In the genomic region with DNA sequence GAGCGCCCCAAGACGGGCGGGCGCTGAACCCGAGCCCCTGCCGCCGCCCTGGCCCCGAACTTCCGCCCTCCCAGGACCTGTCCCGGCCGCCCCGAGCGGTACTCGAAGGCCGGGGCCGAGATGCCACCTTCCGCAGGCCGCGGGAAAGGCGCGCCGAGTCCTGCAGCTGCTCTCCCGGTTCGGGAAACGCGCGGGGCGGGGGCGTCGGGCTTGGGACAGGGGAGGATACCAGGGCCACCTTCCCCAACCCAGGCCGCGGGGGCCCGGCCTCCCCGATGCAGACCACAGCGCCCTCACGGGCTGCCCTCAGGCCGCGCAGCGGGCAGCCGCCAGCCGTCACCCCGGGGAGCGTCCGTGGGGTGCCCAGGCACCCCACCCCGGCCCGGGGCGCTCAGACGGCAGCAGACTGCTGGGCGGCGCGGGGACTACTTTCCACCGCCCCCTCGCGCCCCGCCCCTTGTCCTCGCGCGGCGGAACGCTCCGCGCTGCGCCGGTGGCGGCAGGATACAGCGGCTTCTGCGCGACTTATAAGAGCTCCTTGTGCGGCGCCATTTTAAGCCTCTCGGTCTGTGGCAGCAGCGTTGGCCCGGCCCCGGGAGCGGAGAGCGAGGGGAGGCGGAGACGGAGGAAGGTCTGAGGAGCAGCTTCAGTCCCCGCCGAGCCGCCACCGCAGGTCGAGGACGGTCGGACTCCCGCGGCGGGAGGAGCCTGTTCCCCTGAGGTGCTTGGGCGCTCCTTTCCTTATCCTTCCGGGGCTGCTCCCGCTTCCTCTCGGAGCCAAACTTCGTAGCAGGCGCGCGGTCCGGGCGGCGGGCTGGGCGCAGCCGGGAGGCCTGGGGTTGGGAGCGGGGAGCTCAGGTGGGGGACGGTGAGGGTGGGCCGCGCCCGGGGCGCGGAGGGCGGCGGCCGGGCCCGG, we compare ENCODE assay signal across 1 cellular context.
TF ChIP-seq lines count a peak whose summit lies in the region.

A gene (plus strand): TSS at position 556 of the 916 bp plus-strand sequence. CDS start 24,564 bp downstream, outside the sequence.

TF ChIP-seq in K562, 482 proteins besides CTCF, POLR2A, EP300 and RAD21 (continued from another document and continues in another):
- TF ChIP-seq MEF2A (IDR thresholded peaks at IDR 0.05; ENCODE audit: control insufficient read depth, low read depth, low read length) (peak; percentile 41; the same call in 1 of the 2 replicates), ZNF165 (CRISPR knock-in tag; IDR thresholded peaks at IDR 0.05; ENCODE audit: borderline replicate concordance) (no peak), ZNF217 (CRISPR knock-in tag; IDR thresholded peaks at IDR 0.05) (no peak), SPI1 (IDR thresholded peaks at IDR 0.05; ENCODE audit: borderline replicate concordance, low read depth, low read length) (no peak), ZNF668 (CRISPR knock-in tag; IDR thresholded peaks at IDR 0.05) (peak; percentile 66; the same call in 1 of the 2 replicates), ZNF584 (CRISPR knock-in tag; IDR thresholded peaks at IDR 0.05; ENCODE audit: low read depth) (0 out of 2 replicates have a peak, but pooled peaks have one; percentile 33), RBM25 (IDR thresholded peaks at IDR 0.05; ENCODE audit: low read depth, low read length, severe bottlenecking) (no peak), NONO (IDR thresholded peaks at IDR 0.05; ENCODE audit: low read depth in 2 of 2, low read length in 1 of 2) (peak; percentile 90 to 95), POU5F1 (IDR thresholded peaks at IDR 0.05; ENCODE audit: borderline replicate concordance, low read depth, low read length, partially characterized antibody) (no peak), KDM2B (CRISPR knock-in tag; IDR thresholded peaks at IDR 0.05) (peak; percentile 93), CBFB (CRISPR knock-in tag; IDR thresholded peaks at IDR 0.05) (no peak), FIP1L1 (IDR thresholded peaks at IDR 0.05; ENCODE audit: low read depth, low read length, poor library complexity, severe bottlenecking) (peak; percentile 99), ZNF232 (CRISPR knock-in tag; IDR thresholded peaks at IDR 0.05) (peak; percentile 18; the same call in 1 of the 2 replicates), NR1H2 (CRISPR knock-in tag; IDR thresholded peaks at IDR 0.05) (no peak), RB1 (IDR thresholded peaks at IDR 0.05; ENCODE audit: low read depth) (peak; percentile 99), PRMT5 (CRISPR knock-in tag; IDR thresholded peaks at IDR 0.05) (no peak), CBX5 (IDR thresholded peaks at IDR 0.05; ENCODE audit: borderline replicate concordance, low read depth) (no peak; the same call in 1 of the 2 replicates), YBX1 (IDR thresholded peaks at IDR 0.05) (no peak), CHD1 (IDR thresholded peaks at IDR 0.05; ENCODE audit: low read length) (peak; percentile 85), LARP7 (IDR thresholded peaks at IDR 0.05) (no peak; the same call in 1 of the 2 replicates), MYNN (IDR thresholded peaks at IDR 0.05) (peak; percentile 73; the same call in 1 of the 2 replicates), MYNN (CRISPR knock-in tag; IDR thresholded peaks at IDR 0.05) (no peak), ZFP36 (IDR thresholded peaks at IDR 0.05; ENCODE audit: low read depth, low read length, partially characterized antibody) (no peak), ZFPM2 (CRISPR knock-in tag; IDR thresholded peaks at IDR 0.05) (0 out of 2 replicates have a peak, but pooled peaks have one; percentile 42), TOE1 (IDR thresholded peaks at IDR 0.05; ENCODE audit: borderline replicate concordance) (peak; percentile 71), TOE1 (CRISPR knock-in tag; IDR thresholded peaks at IDR 0.05; ENCODE audit: borderline replicate concordance, low read depth) (no peak; the same call in 1 of the 2 replicates), LCOR (CRISPR knock-in tag; IDR thresholded peaks at IDR 0.05) (peak; percentile 76; the same call in 1 of the 2 replicates), THRAP3 (IDR thresholded peaks at IDR 0.05; ENCODE audit: borderline replicate concordance) (no peak), MBD2 (IDR thresholded peaks at IDR 0.05; ENCODE audit: borderline replicate concordance, low read depth) (peak; percentile 89), MEIS2 (IDR thresholded peaks at IDR 0.05; ENCODE audit: partially characterized antibody) (no peak), SAFB (IDR thresholded peaks at IDR 0.05; ENCODE audit: borderline replicate concordance, low read depth, low read length) (peak; percentile 23; the same call in 1 of the 2 replicates)
- TF ChIP-seq, protein P1, sequence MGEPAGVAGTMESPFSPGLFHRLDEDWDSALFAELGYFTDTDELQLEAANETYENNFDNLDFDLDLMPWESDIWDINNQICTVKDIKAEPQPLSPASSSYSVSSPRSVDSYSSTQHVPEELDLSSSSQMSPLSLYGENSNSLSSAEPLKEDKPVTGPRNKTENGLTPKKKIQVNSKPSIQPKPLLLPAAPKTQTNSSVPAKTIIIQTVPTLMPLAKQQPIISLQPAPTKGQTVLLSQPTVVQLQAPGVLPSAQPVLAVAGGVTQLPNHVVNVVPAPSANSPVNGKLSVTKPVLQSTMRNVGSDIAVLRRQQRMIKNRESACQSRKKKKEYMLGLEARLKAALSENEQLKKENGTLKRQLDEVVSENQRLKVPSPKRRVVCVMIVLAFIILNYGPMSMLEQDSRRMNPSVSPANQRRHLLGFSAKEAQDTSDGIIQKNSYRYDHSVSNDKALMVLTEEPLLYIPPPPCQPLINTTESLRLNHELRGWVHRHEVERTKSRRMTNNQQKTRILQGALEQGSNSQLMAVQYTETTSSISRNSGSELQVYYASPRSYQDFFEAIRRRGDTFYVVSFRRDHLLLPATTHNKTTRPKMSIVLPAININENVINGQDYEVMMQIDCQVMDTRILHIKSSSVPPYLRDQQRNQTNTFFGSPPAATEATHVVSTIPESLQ (CRISPR knock-in tag; IDR thresholded peaks at IDR 0.05) = no peak
- TF ChIP-seq, protein P2, sequence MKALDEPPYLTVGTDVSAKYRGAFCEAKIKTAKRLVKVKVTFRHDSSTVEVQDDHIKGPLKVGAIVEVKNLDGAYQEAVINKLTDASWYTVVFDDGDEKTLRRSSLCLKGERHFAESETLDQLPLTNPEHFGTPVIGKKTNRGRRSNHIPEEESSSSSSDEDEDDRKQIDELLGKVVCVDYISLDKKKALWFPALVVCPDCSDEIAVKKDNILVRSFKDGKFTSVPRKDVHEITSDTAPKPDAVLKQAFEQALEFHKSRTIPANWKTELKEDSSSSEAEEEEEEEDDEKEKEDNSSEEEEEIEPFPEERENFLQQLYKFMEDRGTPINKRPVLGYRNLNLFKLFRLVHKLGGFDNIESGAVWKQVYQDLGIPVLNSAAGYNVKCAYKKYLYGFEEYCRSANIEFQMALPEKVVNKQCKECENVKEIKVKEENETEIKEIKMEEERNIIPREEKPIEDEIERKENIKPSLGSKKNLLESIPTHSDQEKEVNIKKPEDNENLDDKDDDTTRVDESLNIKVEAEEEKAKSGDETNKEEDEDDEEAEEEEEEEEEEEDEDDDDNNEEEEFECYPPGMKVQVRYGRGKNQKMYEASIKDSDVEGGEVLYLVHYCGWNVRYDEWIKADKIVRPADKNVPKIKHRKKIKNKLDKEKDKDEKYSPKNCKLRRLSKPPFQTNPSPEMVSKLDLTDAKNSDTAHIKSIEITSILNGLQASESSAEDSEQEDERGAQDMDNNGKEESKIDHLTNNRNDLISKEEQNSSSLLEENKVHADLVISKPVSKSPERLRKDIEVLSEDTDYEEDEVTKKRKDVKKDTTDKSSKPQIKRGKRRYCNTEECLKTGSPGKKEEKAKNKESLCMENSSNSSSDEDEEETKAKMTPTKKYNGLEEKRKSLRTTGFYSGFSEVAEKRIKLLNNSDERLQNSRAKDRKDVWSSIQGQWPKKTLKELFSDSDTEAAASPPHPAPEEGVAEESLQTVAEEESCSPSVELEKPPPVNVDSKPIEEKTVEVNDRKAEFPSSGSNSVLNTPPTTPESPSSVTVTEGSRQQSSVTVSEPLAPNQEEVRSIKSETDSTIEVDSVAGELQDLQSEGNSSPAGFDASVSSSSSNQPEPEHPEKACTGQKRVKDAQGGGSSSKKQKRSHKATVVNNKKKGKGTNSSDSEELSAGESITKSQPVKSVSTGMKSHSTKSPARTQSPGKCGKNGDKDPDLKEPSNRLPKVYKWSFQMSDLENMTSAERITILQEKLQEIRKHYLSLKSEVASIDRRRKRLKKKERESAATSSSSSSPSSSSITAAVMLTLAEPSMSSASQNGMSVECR (CRISPR knock-in tag; IDR thresholded peaks at IDR 0.05) = peak; percentile 91
- TF ChIP-seq, protein P3, sequence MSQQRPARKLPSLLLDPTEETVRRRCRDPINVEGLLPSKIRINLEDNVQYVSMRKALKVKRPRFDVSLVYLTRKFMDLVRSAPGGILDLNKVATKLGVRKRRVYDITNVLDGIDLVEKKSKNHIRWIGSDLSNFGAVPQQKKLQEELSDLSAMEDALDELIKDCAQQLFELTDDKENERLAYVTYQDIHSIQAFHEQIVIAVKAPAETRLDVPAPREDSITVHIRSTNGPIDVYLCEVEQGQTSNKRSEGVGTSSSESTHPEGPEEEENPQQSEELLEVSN (IDR thresholded peaks at IDR 0.05; ENCODE audit: borderline replicate concordance in 1 of 2, extremely low read depth in 1 of 2, insufficient read depth in 1 of 2, insufficient read length in 1 of 2, low read depth in 1 of 2, low read length in 1 of 2, poor library complexity in 1 of 2, severe bottlenecking in 1 of 2) = peak; percentile 57 to 64
- TF ChIP-seq, protein P4, sequence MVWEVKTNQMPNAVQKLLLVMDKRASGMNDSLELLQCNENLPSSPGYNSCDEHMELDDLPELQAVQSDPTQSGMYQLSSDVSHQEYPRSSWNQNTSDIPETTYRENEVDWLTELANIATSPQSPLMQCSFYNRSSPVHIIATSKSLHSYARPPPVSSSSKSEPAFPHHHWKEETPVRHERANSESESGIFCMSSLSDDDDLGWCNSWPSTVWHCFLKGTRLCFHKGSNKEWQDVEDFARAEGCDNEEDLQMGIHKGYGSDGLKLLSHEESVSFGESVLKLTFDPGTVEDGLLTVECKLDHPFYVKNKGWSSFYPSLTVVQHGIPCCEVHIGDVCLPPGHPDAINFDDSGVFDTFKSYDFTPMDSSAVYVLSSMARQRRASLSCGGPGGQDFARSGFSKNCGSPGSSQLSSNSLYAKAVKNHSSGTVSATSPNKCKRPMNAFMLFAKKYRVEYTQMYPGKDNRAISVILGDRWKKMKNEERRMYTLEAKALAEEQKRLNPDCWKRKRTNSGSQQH (CRISPR knock-in tag; IDR thresholded peaks at IDR 0.05) = peak; percentile 93
- TF ChIP-seq, protein P5, sequence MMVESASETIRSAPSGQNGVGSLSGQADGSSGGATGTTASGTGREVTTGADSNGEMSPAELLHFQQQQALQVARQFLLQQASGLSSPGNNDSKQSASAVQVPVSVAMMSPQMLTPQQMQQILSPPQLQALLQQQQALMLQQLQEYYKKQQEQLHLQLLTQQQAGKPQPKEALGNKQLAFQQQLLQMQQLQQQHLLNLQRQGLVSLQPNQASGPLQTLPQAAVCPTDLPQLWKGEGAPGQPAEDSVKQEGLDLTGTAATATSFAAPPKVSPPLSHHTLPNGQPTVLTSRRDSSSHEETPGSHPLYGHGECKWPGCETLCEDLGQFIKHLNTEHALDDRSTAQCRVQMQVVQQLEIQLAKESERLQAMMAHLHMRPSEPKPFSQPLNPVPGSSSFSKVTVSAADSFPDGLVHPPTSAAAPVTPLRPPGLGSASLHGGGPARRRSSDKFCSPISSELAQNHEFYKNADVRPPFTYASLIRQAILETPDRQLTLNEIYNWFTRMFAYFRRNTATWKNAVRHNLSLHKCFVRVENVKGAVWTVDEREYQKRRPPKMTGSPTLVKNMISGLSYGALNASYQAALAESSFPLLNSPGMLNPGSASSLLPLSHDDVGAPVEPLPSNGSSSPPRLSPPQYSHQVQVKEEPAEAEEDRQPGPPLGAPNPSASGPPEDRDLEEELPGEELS (CRISPR knock-in tag; IDR thresholded peaks at IDR 0.05; ENCODE audit: borderline replicate concordance) = peak; percentile 51; the same call in 1 of the 2 replicates
- TF ChIP-seq, protein P6, sequence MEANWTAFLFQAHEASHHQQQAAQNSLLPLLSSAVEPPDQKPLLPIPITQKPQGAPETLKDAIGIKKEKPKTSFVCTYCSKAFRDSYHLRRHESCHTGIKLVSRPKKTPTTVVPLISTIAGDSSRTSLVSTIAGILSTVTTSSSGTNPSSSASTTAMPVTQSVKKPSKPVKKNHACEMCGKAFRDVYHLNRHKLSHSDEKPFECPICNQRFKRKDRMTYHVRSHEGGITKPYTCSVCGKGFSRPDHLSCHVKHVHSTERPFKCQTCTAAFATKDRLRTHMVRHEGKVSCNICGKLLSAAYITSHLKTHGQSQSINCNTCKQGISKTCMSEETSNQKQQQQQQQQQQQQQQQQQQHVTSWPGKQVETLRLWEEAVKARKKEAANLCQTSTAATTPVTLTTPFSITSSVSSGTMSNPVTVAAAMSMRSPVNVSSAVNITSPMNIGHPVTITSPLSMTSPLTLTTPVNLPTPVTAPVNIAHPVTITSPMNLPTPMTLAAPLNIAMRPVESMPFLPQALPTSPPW (CRISPR knock-in tag; IDR thresholded peaks at IDR 0.05) = peak; percentile 99
- TF ChIP-seq, protein P7, sequence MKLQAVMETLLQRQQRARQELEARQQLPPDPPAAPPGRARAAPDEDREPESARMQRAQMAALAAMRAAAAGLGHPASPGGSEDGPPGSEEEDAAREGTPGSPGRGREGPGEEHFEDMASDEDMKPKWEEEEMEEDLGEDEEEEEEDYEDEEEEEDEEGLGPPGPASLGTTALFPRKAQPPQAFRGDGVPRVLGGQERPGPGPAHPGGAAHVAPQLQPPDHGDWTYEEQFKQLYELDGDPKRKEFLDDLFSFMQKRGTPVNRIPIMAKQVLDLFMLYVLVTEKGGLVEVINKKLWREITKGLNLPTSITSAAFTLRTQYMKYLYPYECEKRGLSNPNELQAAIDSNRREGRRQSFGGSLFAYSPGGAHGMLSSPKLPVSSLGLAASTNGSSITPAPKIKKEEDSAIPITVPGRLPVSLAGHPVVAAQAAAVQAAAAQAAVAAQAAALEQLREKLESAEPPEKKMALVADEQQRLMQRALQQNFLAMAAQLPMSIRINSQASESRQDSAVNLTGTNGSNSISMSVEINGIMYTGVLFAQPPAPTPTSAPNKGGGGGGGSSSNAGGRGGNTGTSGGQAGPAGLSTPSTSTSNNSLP (IDR thresholded peaks at IDR 0.05; ENCODE audit: borderline replicate concordance, low read depth, low read length) = 0 out of 2 replicates have a peak, but pooled peaks have one; percentile 14
- TF ChIP-seq, protein P8, sequence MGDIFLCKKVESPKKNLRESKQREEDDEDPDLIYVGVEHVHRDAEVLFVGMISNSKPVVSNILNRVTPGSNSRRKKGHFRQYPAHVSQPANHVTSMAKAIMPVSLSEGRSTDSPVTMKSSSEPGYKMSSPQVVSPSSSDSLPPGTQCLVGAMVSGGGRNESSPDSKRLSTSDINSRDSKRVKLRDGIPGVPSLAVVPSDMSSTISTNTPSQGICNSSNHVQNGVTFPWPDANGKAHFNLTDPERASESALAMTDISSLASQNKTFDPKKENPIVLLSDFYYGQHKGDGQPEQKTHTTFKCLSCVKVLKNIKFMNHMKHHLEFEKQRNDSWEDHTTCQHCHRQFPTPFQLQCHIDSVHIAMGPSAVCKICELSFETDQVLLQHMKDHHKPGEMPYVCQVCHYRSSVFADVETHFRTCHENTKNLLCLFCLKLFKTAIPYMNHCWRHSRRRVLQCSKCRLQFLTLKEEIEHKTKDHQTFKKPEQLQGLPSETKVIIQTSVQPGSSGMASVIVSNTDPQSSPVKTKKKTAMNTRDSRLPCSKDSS (IDR thresholded peaks at IDR 0.05; ENCODE audit: low read depth, partially characterized antibody) = no peak
- TF ChIP-seq, protein P9, sequence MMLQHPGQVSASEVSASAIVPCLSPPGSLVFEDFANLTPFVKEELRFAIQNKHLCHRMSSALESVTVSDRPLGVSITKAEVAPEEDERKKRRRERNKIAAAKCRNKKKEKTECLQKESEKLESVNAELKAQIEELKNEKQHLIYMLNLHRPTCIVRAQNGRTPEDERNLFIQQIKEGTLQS (IDR thresholded peaks at IDR 0.05) = no peak
- TF ChIP-seq, protein P9 (CRISPR knock-in tag; conservative IDR thresholded peaks at IDR 0.05) = 0 out of 2 replicates have a peak, but pooled peaks have one; percentile 47
